ENCODE assay signal across 16 cellular contexts in the genomic region with DNA sequence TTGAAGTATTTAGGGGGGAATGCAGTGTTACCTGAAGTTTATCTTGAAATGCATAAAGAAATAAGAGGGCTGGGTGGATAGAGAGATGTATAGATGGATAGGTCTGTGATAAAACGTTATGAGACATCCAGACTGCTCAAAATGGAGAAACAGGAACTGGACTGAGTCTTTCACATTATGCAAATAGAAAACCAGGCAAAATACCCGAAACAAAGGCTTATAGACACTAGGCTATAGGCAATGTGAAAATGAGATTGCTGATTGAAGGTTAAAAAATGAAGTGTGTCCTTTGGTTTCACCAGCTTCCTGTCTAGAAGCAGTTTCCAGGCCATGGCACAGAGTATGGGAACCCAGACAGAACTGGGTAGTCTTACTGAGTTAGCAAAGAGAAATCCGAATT. TPM values are rescaled to one million over a fixed set of nuclear protein-coding genes. Genes with fewer than 3 reads are reported as not detected.
DNase-seq lines count a peak whose midpoint lies in the region; ATAC-seq and TF ChIP-seq lines count a peak whose summit lies in the region.
"Had no signal": no experiment of that assay in that cellular context is flagged by ENCODE, and none has a peak within 500 bp of the region (broad histone marks: within the 10 kb centered on the region; RNA-seq: fewer than 3 reads in every experiment).

No MANE protein-coding gene starts in this region.

- H3K9me3 ChIP-seq in Karpas-422 (ENCODE audit: low read length) (no peaks in the 10 kb centered on the region), gastrocnemius medialis (no peaks in the 10 kb centered on the region)

- H3K27me3 ChIP-seq in Karpas-422 (ENCODE audit: low read length) (no peaks in the 10 kb centered on the region), foreskin keratinocyte (no peaks in the 10 kb centered on the region), gastrocnemius medialis (no peaks in the 10 kb centered on the region)

- no peaks in the 10 kb centered on the region for H4K20me1 ChIP-seq in Karpas-422 (ENCODE audit: insufficient read depth, low read depth, low read length)

- no peaks in the 10 kb centered on the region for H3K79me2 ChIP-seq in Karpas-422 (ENCODE audit: low read length)

- H3K9ac ChIP-seq in Karpas-422 (ENCODE audit: low read length): 0 out of 2 replicates have a peak overlapping the region, but pooled peaks have one; percentile 7

- H3K4me3 ChIP-seq in GM12864 (ENCODE audit: low read depth, low read length) (no peak overlapping the region), Karpas-422 (ENCODE audit: low read length) (0 out of 2 replicates have a peak overlapping the region, but pooled peaks have one; percentile 20), gastrocnemius medialis (no peak overlapping the region)

- TF ChIP-seq POLR2A in gastrocnemius medialis (IDR thresholded peaks at IDR 0.05): no peak

- intact Hi-C loops in gastrocnemius medialis (cut with DNase I; ENCODE audit: low total_unique reads): no loop called here

- peak overlapping the region; percentile 49 for H3K4me2 ChIP-seq in Karpas-422 (ENCODE audit: low read depth, low read length, poor library complexity, severe bottlenecking)

- peak overlapping the region; percentile 92 for H2AFZ ChIP-seq in Karpas-422 (ENCODE audit: low read length)

- DNase-seq in GM12864 (ENCODE audit: low read depth): peak; percentile 19
- DNase-seq in Karpas-422: peak; percentile 67
- no peak for DNase-seq in foreskin keratinocyte
- no peak for DNase-seq in T-helper 1 cell
- DNase-seq in gastrocnemius medialis: no peak
- no peak for DNase-seq in GF-D8 (lab: John Stamatoyannopoulos, UW)
- DNase-seq: activated CD4-positive, alpha-beta T cell treated with anti-CD3 and anti-CD28 coated beads, Interleukin-2, amount 50 U/mL, for 48 hours; CD8-positive, alpha-beta memory T cell; hippocampal formation; Kasumi-1; left cardiac atrium; NCI-H2029 treated with DMSO at 0.1 percent for 48 hours; NCI-H748 treated with DMSO at 0.1 percent for 48 hours had no signal

- no peak for TF ChIP-seq CTCF in GM12864 (IDR thresholded peaks at IDR 0.05; ENCODE audit: low read depth, low read length, missing control alignments)
- TF ChIP-seq CTCF in foreskin keratinocyte (conservative IDR thresholded peaks at IDR 0.05): no peak
- TF ChIP-seq CTCF in gastrocnemius medialis (IDR thresholded peaks at IDR 0.05 in 4 of 5, conservative IDR thresholded peaks at IDR 0.05 in 1 of 5): no peak

- H3K27ac ChIP-seq in Karpas-422 (ENCODE audit: low read length) (no peak overlapping the region), foreskin keratinocyte (no peak overlapping the region), gastrocnemius medialis (no peak overlapping the region)

- peak; percentile 71 for ATAC-seq in GM19043 (IDR thresholded peaks at IDR 0.05; ENCODE audit: low read depth, unreplicated experiment)
- ATAC-seq in HG02759 (IDR thresholded peaks at IDR 0.05; ENCODE audit: unreplicated experiment): peak; percentile 59
- ATAC-seq in foreskin keratinocyte: no peak
- no peak for ATAC-seq in gastrocnemius medialis
- ATAC-seq: left cardiac atrium had no signal

- H3K36me3 ChIP-seq in Karpas-422 (ENCODE audit: insufficient read depth, low read length) (no peaks in the 10 kb centered on the region), gastrocnemius medialis (no peaks in the 10 kb centered on the region)

- in situ Hi-C loops in gastrocnemius medialis (cut with MboI; ENCODE audit: low sequenced_read_pairs in 4 of 4): no loop called here

- no peaks in the 10 kb centered on the region for H3K9me2 ChIP-seq in Karpas-422 (replicated peaks; ENCODE audit: insufficient read depth, low read length)

- H3K4me1 ChIP-seq in Karpas-422 (ENCODE audit: low read length) (peaks cover 10% of the 10 kb centered on the region), foreskin keratinocyte (peaks cover 4% of the 10 kb centered on the region), gastrocnemius medialis (peaks cover under 1% of the 10 kb centered on the region in 2 donors)

RNA-seq across cellular contexts. Expression of a gene that starts 24.9 kb away (rescaled TPM):
- 0.15 TPM in 1 of 2 replicates, not detected in the other for total RNA-seq in Karpas-422 (2014; rRNA removed; shearing (Covaris generic); ENCODE audit: low replicate concordance)
- total RNA-seq in foreskin keratinocyte: not detected in 2 replicates
- 0.03 TPM in 1 of 2 replicates, not detected in the other for polyA plus RNA-seq in foreskin keratinocyte
- total RNA-seq in gastrocnemius medialis: under 1 TPM in 1 of 4 donors, not detected in 3; 0.44 TPM
- total RNA-seq: activated T-helper 1 cell treated with anti-CD3 and anti-CD28 coated beads, Interleukin-12 subunit alpha, Interleukin-12 subunit beta, Interleukin-2, Interleukin-4 antibody, amounts not matched to agents 30 ng/mL and 10 ng/mL and 1 ng/mL, durations not matched to agents 14 hours and 24 hours and 36 hours had no signal

Comparison
In these comparisons a context has a peak if more than half of its experiments do, and no peak if none do; other contexts are left out.
1. DNase-seq: peak in GM12864 (single experiment) and Karpas-422 (single experiment); none in foreskin keratinocyte (0 of 2), T-helper 1 cell (0 of 5), gastrocnemius medialis (0 of 2) and GF-D8 (single experiment).
2. ATAC-seq: peak in GM19043 (single experiment) and HG02759 (single experiment); none in foreskin keratinocyte (single experiment) and gastrocnemius medialis (0 of 2).